ENCODE assay signal across 17 cellular contexts in the genomic region with DNA sequence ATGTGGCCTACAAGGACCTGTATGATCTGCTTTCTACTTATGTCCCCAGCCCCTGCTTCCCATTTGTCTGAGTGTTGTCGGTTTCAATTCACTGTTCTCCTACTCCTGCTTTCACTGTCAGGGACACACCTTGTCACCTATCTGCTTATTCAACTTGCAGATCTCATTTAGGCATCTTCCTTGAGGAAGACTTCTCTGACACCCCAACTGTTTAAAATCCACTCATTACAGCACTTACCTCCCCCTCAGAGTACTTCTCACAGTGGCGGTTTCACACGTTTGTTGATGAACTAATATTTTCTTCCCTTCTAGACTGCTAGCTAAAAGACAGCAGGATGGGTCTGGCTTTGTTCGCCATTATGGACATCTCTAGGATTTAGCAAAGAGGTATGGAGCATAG.
"Had no signal": no experiment of that assay in that cellular context is flagged by ENCODE, and none has a peak within 500 bp of the region (broad histone marks: within the 10 kb centered on the region; RNA-seq: fewer than 3 reads in every experiment).

No MANE protein-coding gene starts in this region.

- H3K27me3 ChIP-seq: heart right ventricle, left lung, neural progenitor cell, ovary, right atrium auricular region, uterus had no signal

- H3K36me3 ChIP-seq: heart right ventricle, left lung, neural progenitor cell, ovary, right atrium auricular region, uterus had no signal

- H3K9me3 ChIP-seq: ovary, uterus had no signal

- DNase-seq: effector memory CD4-positive, alpha-beta T cell; heart right ventricle; islet precursor cell; left lung; mesendoderm; naive thymus-derived CD4-positive, alpha-beta T cell; nucleus accumbens; ovary; small intestine; stimulated activated CD4-positive, alpha-beta T cell treated with anti-CD3 and anti-CD28 coated beads, Interleukin-12 subunit alpha, Interleukin-12 subunit beta, amount 100 ng/mL, for 4 hours; stimulated activated naive CD4-positive, alpha-beta T cell treated with Interleukin-2 at 50 U/mL for 16 hours; uterus had no signal

- FAIRE-seq: endometrium, small intestine had no signal

- H2AFZ ChIP-seq: neural progenitor cell had no signal

- H3K4me1 ChIP-seq: neural progenitor cell, right atrium auricular region, uterus had no signal

- H3K4me3 ChIP-seq: heart right ventricle, left lung, lung, neural progenitor cell, ovary, right atrium auricular region, uterus had no signal

- H3K27ac ChIP-seq: heart right ventricle, left lung, neural progenitor cell, ovary, right atrium auricular region, uterus had no signal

- H3K4me2 ChIP-seq: neural progenitor cell had no signal

- ATAC-seq: esophagus mucosa; heart right ventricle; left lung; naive thymus-derived CD4-positive, alpha-beta T cell had no signal

- H3K9ac ChIP-seq: neural progenitor cell had no signal
